Comparison of ENCODE assay signal across 8 cellular contexts in genomic region chr3:72821170-72821781, GRCh38. TPM values are rescaled to one million over a fixed set of nuclear protein-coding genes. Genes with fewer than 3 reads are reported as not detected.
DNase-seq lines count a peak whose midpoint lies in the region; ATAC-seq and TF ChIP-seq lines count a peak whose summit lies in the region.

No MANE protein-coding gene starts in this region.

- TF ChIP-seq CTCF in choroid plexus epithelial cell (conservative IDR thresholded peaks at IDR 0.05; ENCODE audit: low read depth, low read length): no peak

- intact Hi-C loops in sciatic nerve (cut with DNase I): loop anchor here (10.0 kb wide), 1 partner anchor 946 kb away; no protein-coding TSS in a partner anchor

- ATAC-seq in sciatic nerve: peak; percentile 39

- DNase-seq in stimulated activated CD4-positive, alpha-beta T cell treated with anti-CD3 and anti-CD28 coated beads, Interleukin-2, amount 100 ng/mL, for 4 hours (ENCODE audit: low read depth): peak; percentile 31
- no peak for DNase-seq in stimulated activated CD4-positive, alpha-beta T cell treated with anti-CD3 and anti-CD28 coated beads, Interleukin-2, amount 100 ng/mL, for 24 hours
- DNase-seq in NCI-H2029 (lab: John Stamatoyannopoulos, UW): peak; percentile 63
- peak; percentile 64 for DNase-seq in choroid plexus epithelial cell (ENCODE audit: low read depth)
- no peak for DNase-seq in sciatic nerve (ENCODE audit: low spot score)
- no peak for DNase-seq in effector CD4-positive, alpha-beta T cell
- DNase-seq in AML-193 (lab: John Stamatoyannopoulos, UW): no peak
- no peak for DNase-seq in DMS114 treated with DMSO at 0.1 percent for 48 hours (lab: John Stamatoyannopoulos, UW; ENCODE audit: unreplicated experiment)

- no peak overlapping the region for H3K4me3 ChIP-seq in choroid plexus epithelial cell (ENCODE audit: low read depth, low read length)

RNA-seq across cellular contexts. Expression of gene SHQ1, which starts 27.0 kb away (rescaled TPM):
- total RNA-seq in sciatic nerve: 16.2 TPM

Comparison
In these comparisons a context has a peak if more than half of its experiments do, and no peak if none do; other contexts are left out.
1. DNase-seq: peak in stimulated activated CD4-positive, alpha-beta T cell treated with anti-CD3 and anti-CD28 coated beads, Interleukin-2, amount 100 ng/mL, for 4 hours (single experiment), NCI-H2029 (single experiment) and choroid plexus epithelial cell (single experiment); none in stimulated activated CD4-positive, alpha-beta T cell treated with anti-CD3 and anti-CD28 coated beads, Interleukin-2, amount 100 ng/mL, for 24 hours (0 of 2), sciatic nerve (single experiment), effector CD4-positive, alpha-beta T cell (single experiment), AML-193 (0 of 2) and DMS114 treated with DMSO at 0.1 percent for 48 hours (single experiment).